1 cellular context compared by ENCODE assay signal in the genomic region with DNA sequence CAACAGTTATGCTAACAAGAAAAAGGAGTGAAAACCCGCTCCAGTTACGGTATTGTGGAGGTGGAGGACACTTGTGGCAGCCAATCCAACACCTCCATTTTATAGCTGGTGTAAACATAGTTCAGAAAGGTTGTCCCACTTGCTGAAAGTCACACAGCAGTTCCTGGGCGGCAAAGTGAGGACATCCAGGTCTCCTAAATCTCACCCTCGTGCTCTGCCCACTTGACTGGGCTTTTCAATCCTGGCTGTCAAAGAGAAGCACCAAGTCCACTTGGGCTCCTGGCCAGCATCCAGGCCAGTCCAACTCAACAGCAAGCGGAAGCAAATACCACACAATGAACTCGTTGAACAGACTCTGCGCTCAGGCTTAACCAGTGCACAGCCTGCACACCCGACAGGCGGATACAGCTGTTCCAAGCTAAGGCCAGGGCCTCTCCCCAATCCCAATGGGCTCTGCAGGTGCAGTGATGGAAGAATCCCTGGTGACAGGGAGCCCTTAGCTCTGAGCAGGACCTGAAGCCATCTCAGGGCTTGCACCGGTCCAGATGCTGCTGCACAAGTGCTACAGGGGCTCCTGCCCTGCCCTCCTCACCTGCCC.
TF ChIP-seq lines count a peak whose summit lies in the region.

No MANE protein-coding gene starts in this region.

TF ChIP-seq in HepG2, 621 proteins besides CTCF, POLR2A, EP300 and RAD21 (continued from another document and continues in another):
- TF ChIP-seq ZNF143 (CRISPR knock-in tag; IDR thresholded peaks at IDR 0.05) (peak; percentile 55; the same call in 1 of the 2 replicates), ZNF280B (CRISPR knock-in tag; IDR thresholded peaks at IDR 0.05; ENCODE audit: borderline replicate concordance) (peak; percentile 62; the same call in 1 of the 2 replicates), AHDC1 (CRISPR knock-in tag; IDR thresholded peaks at IDR 0.05; ENCODE audit: borderline replicate concordance) (peak; percentile 63; the same call in 1 of the 2 replicates), RXRA (CRISPR knock-in tag; IDR thresholded peaks at IDR 0.05) (peak; percentile 80), ZNF296 (CRISPR knock-in tag; conservative IDR thresholded peaks at IDR 0.05) (peak; percentile 45), YEATS2 (CRISPR knock-in tag; IDR thresholded peaks at IDR 0.05; ENCODE audit: borderline replicate concordance) (peak; percentile 20; the same call in 1 of the 2 replicates), KDM1A (CRISPR knock-in tag; IDR thresholded peaks at IDR 0.05) (peak; percentile 97), THRA (CRISPR knock-in tag; IDR thresholded peaks at IDR 0.05; ENCODE audit: borderline replicate concordance) (peak; percentile 87; the same call in 1 of the 2 replicates), FOXC1 (CRISPR knock-in tag; IDR thresholded peaks at IDR 0.05; ENCODE audit: borderline replicate concordance) (peak; percentile 51; the same call in 1 of the 2 replicates), FOXA3 (CRISPR knock-in tag; IDR thresholded peaks at IDR 0.05) (peak; percentile 69), ZNF788 (CRISPR knock-in tag; IDR thresholded peaks at IDR 0.05; ENCODE audit: borderline replicate concordance) (peak; percentile 76; the same call in 1 of the 2 replicates), ZFP36 (IDR thresholded peaks at IDR 0.05; ENCODE audit: borderline replicate concordance, low read depth, low read length, partially characterized antibody) (peak; percentile 91), BCL6 (CRISPR knock-in tag; IDR thresholded peaks at IDR 0.05) (peak; percentile 74), SOX5 (CRISPR knock-in tag; IDR thresholded peaks at IDR 0.05; ENCODE audit: borderline replicate concordance) (peak; percentile 86), ZNF264 (CRISPR knock-in tag; IDR thresholded peaks at IDR 0.05) (0 out of 2 replicates have a peak, but pooled peaks have one; percentile 56), RXRB (CRISPR knock-in tag; IDR thresholded peaks at IDR 0.05; ENCODE audit: borderline replicate concordance) (peak; percentile 88; the same call in 1 of the 2 replicates), HNF1B (CRISPR knock-in tag; IDR thresholded peaks at IDR 0.05) (0 out of 2 replicates have a peak, but pooled peaks have one; percentile 69), DNMT1 (CRISPR knock-in tag; IDR thresholded peaks at IDR 0.05) (peak; percentile 67; the same call in 1 of the 2 replicates), ZBTB1 (CRISPR knock-in tag; IDR thresholded peaks at IDR 0.05; ENCODE audit: borderline replicate concordance) (peak; percentile 46; the same call in 1 of the 2 replicates), EHMT2 (IDR thresholded peaks at IDR 0.05; ENCODE audit: borderline replicate concordance, low read depth, low read length) (peak; percentile 58; the same call in 1 of the 2 replicates), ZNF333 (CRISPR knock-in tag; IDR thresholded peaks at IDR 0.05; ENCODE audit: borderline replicate concordance) (peak; percentile 93; the same call in 1 of the 2 replicates), HDAC2 (CRISPR knock-in tag; IDR thresholded peaks at IDR 0.05) (peak; percentile 93), ZBTB7B (CRISPR knock-in tag; IDR thresholded peaks at IDR 0.05) (peak; percentile 82), CENPT (CRISPR knock-in tag; IDR thresholded peaks at IDR 0.05; ENCODE audit: low read depth) (peak; percentile 93; the same call in 1 of the 2 replicates), SP5 (CRISPR knock-in tag; IDR thresholded peaks at IDR 0.05; ENCODE audit: borderline replicate concordance, low read depth) (peak; percentile 59), LCORL (IDR thresholded peaks at IDR 0.05) (peak; percentile 67; the same call in 1 of the 2 replicates), LCORL (CRISPR knock-in tag; IDR thresholded peaks at IDR 0.05) (peak; percentile 85), TARDBP (CRISPR knock-in tag; IDR thresholded peaks at IDR 0.05) (peak; percentile 72; the same call in 1 of the 2 replicates), NR2F1 (CRISPR knock-in tag; IDR thresholded peaks at IDR 0.05) (0 out of 4 replicates have a peak, but pooled peaks of 1 of the 2 experiments have one; percentile 7), DR1 (CRISPR knock-in tag; IDR thresholded peaks at IDR 0.05) (peak; percentile 50; the same call in 1 of the 2 replicates), ZBTB4 (CRISPR knock-in tag; IDR thresholded peaks at IDR 0.05; ENCODE audit: borderline replicate concordance) (peak; percentile 95; the same call in 1 of the 2 replicates), ZNF281 (CRISPR knock-in tag; IDR thresholded peaks at IDR 0.05; ENCODE audit: borderline replicate concordance) (peak; percentile 36; the same call in 1 of the 2 replicates)
- TF ChIP-seq, protein P1, sequence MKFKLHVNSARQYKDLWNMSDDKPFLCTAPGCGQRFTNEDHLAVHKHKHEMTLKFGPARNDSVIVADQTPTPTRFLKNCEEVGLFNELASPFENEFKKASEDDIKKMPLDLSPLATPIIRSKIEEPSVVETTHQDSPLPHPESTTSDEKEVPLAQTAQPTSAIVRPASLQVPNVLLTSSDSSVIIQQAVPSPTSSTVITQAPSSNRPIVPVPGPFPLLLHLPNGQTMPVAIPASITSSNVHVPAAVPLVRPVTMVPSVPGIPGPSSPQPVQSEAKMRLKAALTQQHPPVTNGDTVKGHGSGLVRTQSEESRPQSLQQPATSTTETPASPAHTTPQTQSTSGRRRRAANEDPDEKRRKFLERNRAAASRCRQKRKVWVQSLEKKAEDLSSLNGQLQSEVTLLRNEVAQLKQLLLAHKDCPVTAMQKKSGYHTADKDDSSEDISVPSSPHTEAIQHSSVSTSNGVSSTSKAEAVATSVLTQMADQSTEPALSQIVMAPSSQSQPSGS (CRISPR knock-in tag; IDR thresholded peaks at IDR 0.05): peak; percentile 60; the same call in 1 of the 2 replicates
